Comparison of ENCODE assay signal across 20 cellular contexts in the genomic region with DNA sequence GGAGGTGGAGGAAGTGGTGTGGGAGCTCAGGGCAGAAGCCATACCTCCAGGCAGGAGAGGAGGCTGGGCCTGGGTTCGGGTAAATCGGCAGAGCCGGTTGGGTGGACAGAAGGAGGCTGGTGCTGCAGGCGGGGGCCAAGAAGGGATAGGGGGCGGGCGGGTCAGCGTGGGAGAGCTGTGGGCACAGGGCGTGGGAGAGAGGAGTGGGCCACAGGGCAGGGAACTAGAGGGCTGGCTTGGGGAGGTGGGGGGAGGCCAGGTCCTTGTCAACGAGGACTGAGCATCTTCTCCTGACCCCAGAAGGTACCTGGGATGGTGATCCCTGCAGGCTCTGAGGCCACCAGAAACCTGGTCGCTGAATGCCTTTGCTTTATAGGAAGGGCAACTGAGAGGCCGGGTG. TPM values are rescaled to one million over a fixed set of nuclear protein-coding genes. Genes with fewer than 3 reads are reported as not detected.
DNase-seq lines count a peak whose midpoint lies in the region; ATAC-seq, FAIRE-seq and TF ChIP-seq lines count a peak whose summit lies in the region.
"Had no signal": no experiment of that assay in that cellular context is flagged by ENCODE, and none has a peak within 500 bp of the region (broad histone marks: within the 10 kb centered on the region; RNA-seq: fewer than 3 reads in every experiment).

No MANE protein-coding gene starts in this region.

- no peak overlapping the region for H3K4me2 ChIP-seq in GM12878 (ENCODE audit: control insufficient read depth, insufficient read depth)

- intact Hi-C loops in Right ventricle myocardium inferior (cut with DNase I), result no loop called here
- intact Hi-C loops in GM12878 (cut with micrococcal nuclease; ENCODE audit: unreplicated experiment), result no loop called here

- peaks cover 53 to 74% of the 10 kb centered on the region in 2 donors for H3K4me1 Mint-ChIP-seq in stimulated activated naive B cell treated with anti-CD40 and anti-IgM and Interleukin-4, amounts not matched to agents 10 μg/mL and 1 μg/mL and 100 μg/mL, for 72 hours

- peak overlapping the region; percentile 42 for H3K27ac Mint-ChIP-seq in stimulated activated naive B cell treated with anti-CD40 and anti-IgM and Interleukin-4, amounts not matched to agents 10 μg/mL and 1 μg/mL and 100 μg/mL, for 72 hours

- TF ChIP-seq CTCF in right atrium auricular region (IDR thresholded peaks at IDR 0.05), result no peak
- TF ChIP-seq CTCF in GM12878 (IDR thresholded peaks at IDR 0.05 in 2 of 3, conservative IDR thresholded peaks at IDR 0.05 in 1 of 3; ENCODE audit: control insufficient read depth in 2 of 3, extremely low read depth in 1 of 3, insufficient read depth in 1 of 3, low read depth in 3 of 3, low read length in 3 of 3), result no peak

- no peak for ATAC-seq in Right ventricle myocardium inferior
- ATAC-seq in GM12878, result no peak
- no peak for ATAC-seq in stimulated activated naive B cell treated with anti-CD40 and anti-IgM and Interleukin-4, amounts not matched to agents 10 μg/mL and 1 μg/mL and 100 μg/mL, for 72 hours (replicated peaks)
- no peak for ATAC-seq in GM21390 (IDR thresholded peaks at IDR 0.05; ENCODE audit: unreplicated experiment)

- RAD21 ChIA-PET in GM12878 (lab: Charles Lee; ENCODE audit: unreplicated experiment), result interaction anchor here (2.5 kb wide), 1 partner anchor 11 kb away, joined by 12 read pairs; a partner anchor contains a TSS

- no peak overlapping the region for H3K9ac ChIP-seq in GM12878 (ENCODE audit: control insufficient read depth, insufficient read depth, low read length)

- in situ Hi-C loops in GM12878 (cut with MboI), result no loop called here

- 78% methylated on average over 11 of the region's 11 CpGs for WGBS in GM12878 (ENCODE audit: insufficient coverage, insufficient replicate concordance, low lambda C conversion rate, missing lambda C conversion rate)

- H2AFZ ChIP-seq in GM12878 (ENCODE audit: control insufficient read depth, low read depth, low read length), result no peak overlapping the region

- no peaks in the 10 kb centered on the region for H3K9me3 ChIP-seq in right atrium auricular region
- no peaks in the 10 kb centered on the region; the same call in 2 of the 3 replicates for H3K9me3 ChIP-seq in GM12878 (replicated peaks; ENCODE audit: control insufficient read depth, insufficient read depth, low read length)
- H3K9me3 ChIP-seq: HAP-1, Peyer's patch, SJSA1 had no signal

- H3K9me3 Mint-ChIP-seq in stimulated activated naive B cell treated with anti-CD40 and anti-IgM and Interleukin-4, amounts not matched to agents 10 μg/mL and 1 μg/mL and 100 μg/mL, for 72 hours, result peaks cover 2 to 5% of the 10 kb centered on the region in 2 donors

- peak overlapping the region in 1 of 2 donors; percentile 39 for H3K4me3 Mint-ChIP-seq in stimulated activated naive B cell treated with anti-CD40 and anti-IgM and Interleukin-4, amounts not matched to agents 10 μg/mL and 1 μg/mL and 100 μg/mL, for 72 hours

- no TSS peak for BruUV-seq in GM12878 (replicated peaks; lab: Mats Ljungman, UMichigan)

- TF ChIP-seq RAD21 in GM12878 (IDR thresholded peaks at IDR 0.05; ENCODE audit: insufficient read depth, low read depth, low read length), result no peak

- POLR2A ChIA-PET in GM12878 (lab: Charles Lee), result no interaction called here

- CTCF ChIA-PET in GM12878 (lab: Yijun Ruan, JAX), result no interaction called here

- H3K36me3 ChIP-seq in right atrium auricular region, result no peaks in the 10 kb centered on the region
- H3K36me3 ChIP-seq in GM12878 (ENCODE audit: control insufficient read depth in 2 of 2, insufficient read depth in 2 of 2, low read length in 1 of 2), result peaks cover 33 to 44% of the 10 kb centered on the region in 2 experiments
- H3K36me3 ChIP-seq: Peyer's patch had no signal

- TF ChIP-seq POLR2A in GM12892 (IDR thresholded peaks at IDR 0.05; ENCODE audit: low read depth, low read length), result no peak; the same call in 1 of the 2 replicates
- TF ChIP-seq POLR2A in GM12878 (IDR thresholded peaks at IDR 0.05; ENCODE audit: low read depth, low read length), result peak; percentile 52; the same call in 1 of the 2 replicates

- H3K27me3 Mint-ChIP-seq in stimulated activated naive B cell treated with anti-CD40 and anti-IgM and Interleukin-4, amounts not matched to agents 10 μg/mL and 1 μg/mL and 100 μg/mL, for 72 hours, result no peaks in the 10 kb centered on the region

- H3K4me3 ChIP-seq in right atrium auricular region, result no peak overlapping the region
- H3K4me3 ChIP-seq in GM12878, result no peak overlapping the region
- H3K4me3 ChIP-seq: HAP-1, Peyer's patch, SJSA1 had no signal

- H3K27ac ChIP-seq in right atrium auricular region, result no peak overlapping the region
- no peak overlapping the region for H3K27ac ChIP-seq in GM12878 (ENCODE audit: control insufficient read depth, insufficient read depth)
- H3K27ac ChIP-seq: Peyer's patch, SJSA1 had no signal

- H4K20me1 ChIP-seq in GM12878 (ENCODE audit: control insufficient read depth, insufficient read depth), result no peaks in the 10 kb centered on the region

- TF ChIP-seq EP300 in GM12878 (IDR thresholded peaks at IDR 0.05; ENCODE audit: borderline replicate concordance in 1 of 2, control insufficient read depth in 1 of 2, low read depth in 2 of 2, low read length in 2 of 2), result no peak

- SMC1A ChIA-PET in GM12878 (lab: Charles Lee; ENCODE audit: uncharacterized antibody, unreplicated experiment), result no interaction called here

- H3K79me2 ChIP-seq in GM12878 (ENCODE audit: control insufficient read depth, insufficient read depth, low read length), result peaks cover 21% of the 10 kb centered on the region

- DNase-seq in Right ventricle myocardium inferior (ENCODE audit: missing footprints), result peak; percentile 16
- DNase-seq in right atrium auricular region (ENCODE audit: low spot score), result no peak
- peak; percentile 8 for DNase-seq in GM12892 (ENCODE audit: insufficient read length)
- no peak for DNase-seq in GM12878 (ENCODE audit: low read depth, low spot score)
- no peak for DNase-seq in stimulated activated naive B cell treated with anti-CD40 and anti-IgM and Interleukin-4, amounts not matched to agents 10 μg/mL and 1 μg/mL and 100 μg/mL, for 72 hours
- DNase-seq in RKO (ENCODE audit: low spot score), result no peak
- DNase-seq: 8988T, AML-193, DMS53, Kasumi-1, NCI-H1694 treated with DMSO at 0.1 percent for 48 hours, NCI-H2081 treated with DMSO at 0.1 percent for 48 hours, NCI-H2171 treated with DMSO at 0.1 percent for 48 hours, NCI-H524 treated with DMSO at 0.1 percent for 48 hours, NCI-H82, Peyer's patch had no signal

- FAIRE-seq in GM12892 (lab: Jason Lieb, UNC), result no peak
- FAIRE-seq in GM12878 (lab: Jason Lieb, UNC), result no peak
- FAIRE-seq: D721Med had no signal

- no peaks in the 10 kb centered on the region for H3K27me3 ChIP-seq in right atrium auricular region
- H3K27me3 ChIP-seq in GM12878 (replicated peaks in 1 of 2; ENCODE audit: control insufficient read depth in 2 of 2, insufficient read depth in 2 of 2, low read length in 1 of 2), result no peaks in the 10 kb centered on the region
- H3K27me3 ChIP-seq: Peyer's patch, SJSA1 had no signal

- no peaks in the 10 kb centered on the region for H3K4me1 ChIP-seq in right atrium auricular region
- H3K4me1 ChIP-seq in GM12878 (ENCODE audit: control insufficient read depth, insufficient read depth, low read length), result peaks cover 24% of the 10 kb centered on the region
- H3K4me1 ChIP-seq: HAP-1, SJSA1 had no signal

- H3K36me3 Mint-ChIP-seq in stimulated activated naive B cell treated with anti-CD40 and anti-IgM and Interleukin-4, amounts not matched to agents 10 μg/mL and 1 μg/mL and 100 μg/mL, for 72 hours, result peaks cover 71 to 74% of the 10 kb centered on the region in 2 donors

RNA-seq across cellular contexts. Expression of a gene that starts 11.9 kb away (rescaled TPM):
- total RNA-seq in Right ventricle myocardium inferior (3.4 TPM), right atrium auricular region (1 to 10 TPM; 1.4 to 6.1 TPM), GM12878 (2014; rRNA removed) (205 and 218 TPM in 2 replicates), GM12878 (2014; rRNA removed; fragmentation: Illumina TruSeq; extraction: Trizol) (162 and 166 TPM in 2 replicates), GM12878 (2021) (217 TPM in 2 replicates)
- 160 TPM for polyA plus RNA-seq in GM12892 (2012; ENCODE audit: missing spikeins)
- 220 and 226 TPM in 2 replicates for total RNA-seq in GM12878 (2013; cell fraction: nucleolus; rRNA removed)
- polyA plus RNA-seq in GM12878 (2011; ENCODE audit: low read depth), result 90.0 TPM
- polyA plus RNA-seq in GM12878 (2011; rRNA removed) (124 and 153 TPM in 2 replicates), GM12878 (2014; fragmentation: Illumina TruSeq; extraction: Trizol) (104 and 177 TPM in 2 replicates), GM12878 (2014; fragmentation: Nextera tagmentation; extraction: Ambion mirVana) (10 to 100 TPM; 33.4 to 48.7 TPM), GM12878 (2014; rRNA removed) (242 and 276 TPM in 2 replicates), GM12878 (2016; fragmentation: Nextera tagmentation; extraction: Ambion mirVana) (100 to 1,000 TPM; 195 to 218 TPM)
- polyA plus RNA-seq in GM12878 (2011; cell fraction: cytosol; rRNA removed), result 144 and 171 TPM in 2 replicates
- 154 and 158 TPM in 2 replicates for polyA plus RNA-seq in GM12878 (2011; cell fraction: nucleus; rRNA removed)
- polyA plus RNA-seq in GM12878 (2012), result 148 and 154 TPM in 2 replicates
- 76.4 and 144 TPM in 2 replicates for polyA minus RNA-seq in GM12878 (2011; rRNA and poly(A)+ RNA removed)
- 40.3 and 41.0 TPM in 2 replicates for polyA minus RNA-seq in GM12878 (2011; cell fraction: cytosol; rRNA and poly(A)+ RNA removed)
- 59.7 and 105 TPM in 2 replicates for polyA minus RNA-seq in GM12878 (2011; cell fraction: nucleus; rRNA and poly(A)+ RNA removed)

RNA-seq across cellular contexts. Expression of a gene that starts 32.5 kb away (rescaled TPM):
- total RNA-seq in Right ventricle myocardium inferior, result 12.4 TPM
- total RNA-seq in right atrium auricular region, result 1 to 10 TPM; 6.0 to 8.5 TPM
- 64.7 TPM for polyA plus RNA-seq in GM12892 (2012; ENCODE audit: missing spikeins)
- 17.6 and 17.8 TPM in 2 replicates for total RNA-seq in GM12878 (2013; cell fraction: nucleolus; rRNA removed)
- total RNA-seq in GM12878 (2014; rRNA removed), result 95.3 and 95.8 TPM in 2 replicates
- total RNA-seq in GM12878 (2014; rRNA removed; fragmentation: Illumina TruSeq; extraction: Trizol), result 87.5 and 91.9 TPM in 2 replicates
- 73.3 and 73.5 TPM in 2 replicates for total RNA-seq in GM12878 (2021)
- polyA plus RNA-seq in GM12878 (2011; ENCODE audit: low read depth), result 29.8 TPM
- 47.0 and 69.3 TPM in 2 replicates for polyA plus RNA-seq in GM12878 (2011; rRNA removed)
- 67.8 and 85.5 TPM in 2 replicates for polyA plus RNA-seq in GM12878 (2011; cell fraction: cytosol; rRNA removed)
- polyA plus RNA-seq in GM12878 (2011; cell fraction: nucleus; rRNA removed), result 18.8 and 27.6 TPM in 2 replicates
- 37.5 and 41.6 TPM in 2 replicates for polyA plus RNA-seq in GM12878 (2012)
- 108 and 121 TPM in 2 replicates for polyA plus RNA-seq in GM12878 (2014; fragmentation: Illumina TruSeq; extraction: Trizol)
- polyA plus RNA-seq in GM12878 (2014; fragmentation: Nextera tagmentation; extraction: Ambion mirVana), result 10 to 100 TPM; 25.8 to 45.2 TPM
- 89.9 and 92.7 TPM in 2 replicates for polyA plus RNA-seq in GM12878 (2014; rRNA removed)
- polyA plus RNA-seq in GM12878 (2016; fragmentation: Nextera tagmentation; extraction: Ambion mirVana), result 100 to 1,000 TPM; 135 to 145 TPM
- 85.6 and 92.8 TPM in 2 replicates for polyA minus RNA-seq in GM12878 (2011; rRNA and poly(A)+ RNA removed)
- 34.7 and 43.0 TPM in 2 replicates for polyA minus RNA-seq in GM12878 (2011; cell fraction: cytosol; rRNA and poly(A)+ RNA removed)
- polyA minus RNA-seq in GM12878 (2011; cell fraction: nucleus; rRNA and poly(A)+ RNA removed), result 12.7 and 23.5 TPM in 2 replicates

RNA-seq across cellular contexts. Expression of a gene that starts 47.6 kb away (rescaled TPM):
- total RNA-seq in Right ventricle myocardium inferior (172 TPM), right atrium auricular region (100 to 1,000 TPM; 175 to 203 TPM), GM12878 (2014; rRNA removed) (255 and 283 TPM in 2 replicates), GM12878 (2014; rRNA removed; fragmentation: Illumina TruSeq; extraction: Trizol) (241 and 253 TPM in 2 replicates), GM12878 (2021) (320 and 334 TPM in 2 replicates)
- polyA plus RNA-seq in GM12892 (2012; ENCODE audit: missing spikeins), result 222 TPM
- total RNA-seq in GM12878 (2013; cell fraction: nucleolus; rRNA removed), result 153 and 162 TPM in 2 replicates
- polyA plus RNA-seq in GM12878 (2011; ENCODE audit: low read depth), result 149 TPM
- polyA plus RNA-seq in GM12878 (2011; rRNA removed) (402 and 443 TPM in 2 replicates), GM12878 (2014; fragmentation: Illumina TruSeq; extraction: Trizol) (162 and 253 TPM in 2 replicates), GM12878 (2014; fragmentation: Nextera tagmentation; extraction: Ambion mirVana) (10 to 100 TPM in 1 of 2 experiments, 1 to 10 TPM in 1; 9.9 to 23.8 TPM), GM12878 (2014; rRNA removed) (330 and 336 TPM in 2 replicates), GM12878 (2016; fragmentation: Nextera tagmentation; extraction: Ambion mirVana) (100 to 1,000 TPM; 262 to 286 TPM)
- 430 and 438 TPM in 2 replicates for polyA plus RNA-seq in GM12878 (2011; cell fraction: cytosol; rRNA removed)
- polyA plus RNA-seq in GM12878 (2011; cell fraction: nucleus; rRNA removed), result 255 and 292 TPM in 2 replicates
- polyA plus RNA-seq in GM12878 (2012), result 267 and 268 TPM in 2 replicates
- 256 and 304 TPM in 2 replicates for polyA minus RNA-seq in GM12878 (2011; rRNA and poly(A)+ RNA removed)
- 121 and 139 TPM in 2 replicates for polyA minus RNA-seq in GM12878 (2011; cell fraction: cytosol; rRNA and poly(A)+ RNA removed)
- polyA minus RNA-seq in GM12878 (2011; cell fraction: nucleus; rRNA and poly(A)+ RNA removed), result 67.6 and 79.7 TPM in 2 replicates

Comparison
In these comparisons a context has a peak if more than half of its experiments do, and no peak if none do; other contexts are left out.
1. DNase-seq: peak in Right ventricle myocardium inferior (single experiment) and GM12892 (single experiment); none in right atrium auricular region (single experiment), GM12878 (single experiment), stimulated activated naive B cell treated with anti-CD40 and anti-IgM and Interleukin-4, amounts not matched to agents 10 μg/mL and 1 μg/mL and 100 μg/mL, for 72 hours (single experiment) and RKO (single experiment).
2. RNA of a gene that starts 11.9 kb away (total RNA-seq): 162 to 226 TPM in GM12878; 1.4 to 6.1 TPM in right atrium auricular region and 3.4 TPM in Right ventricle myocardium inferior (single experiment); every median in the first group is over 10 times any median in the second.